Comparison of ENCODE assay signal across 1 cellular context in genomic region chr5:56066931-56067450, GRCh38.
TF ChIP-seq lines count a peak whose summit lies in the region.

No MANE protein-coding gene starts in this region.

TF ChIP-seq in endothelial cell of umbilical vein, 7 proteins besides CTCF, POLR2A, EP300 and RAD21 (continued from another document):
- TF ChIP-seq POLR2AphosphoS5 (IDR thresholded peaks at IDR 0.05; ENCODE audit: insufficient read depth, low read depth, low read length), result no peak
